ENCODE assay signal across 1 cellular context in genomic region chr1:230517326-230517725, GRCh38.
TF ChIP-seq lines count a peak whose summit lies in the region.

No MANE protein-coding gene starts in this region.

TF ChIP-seq in GM23338, 12 proteins besides CTCF, POLR2A, EP300 and RAD21 (continued from another document):
- no peak for TF ChIP-seq ZNF462 (CRISPR knock-in tag; IDR thresholded peaks at IDR 0.05)
- TF ChIP-seq CREB1 (CRISPR knock-in tag; IDR thresholded peaks at IDR 0.05; ENCODE audit: low read depth), result no peak
- TF ChIP-seq REST (IDR thresholded peaks at IDR 0.05; ENCODE audit: unreplicated experiment), result no peak
- no peak for TF ChIP-seq POLR2AphosphoS5 (IDR thresholded peaks at IDR 0.05; ENCODE audit: low read depth)
- TF ChIP-seq EZH2phosphoT487 (IDR thresholded peaks at IDR 0.05; ENCODE audit: unreplicated experiment), result no peak
- no peak for TF ChIP-seq STAT1 (IDR thresholded peaks at IDR 0.05; ENCODE audit: unreplicated experiment)
- no peak for TF ChIP-seq ZNF331 (CRISPR knock-in tag; IDR thresholded peaks at IDR 0.05; ENCODE audit: low read depth)
